ENCODE assay signal across 6 cellular contexts in genomic region chr12:57765698-57766463, GRCh38. TPM values are rescaled to one million over a fixed set of nuclear protein-coding genes. Genes with fewer than 3 reads are reported as not detected.
DNase-seq lines count a peak whose midpoint lies in the region; ATAC-seq and TF ChIP-seq lines count a peak whose summit lies in the region.

No MANE protein-coding gene starts in this region.

- peak overlapping the region; percentile 89 for H3K4me3 Mint-ChIP-seq in activated T-helper 1 cell treated with anti-CD3 and anti-CD28 coated beads, Interleukin-12 subunit alpha, Interleukin-12 subunit beta, Interleukin-2, Interleukin-4 antibody, amounts not matched to agents 30 ng/mL and 10 ng/mL and 1 ng/mL, durations not matched to agents 14 hours and 24 hours and 36 hours
- H3K4me3 Mint-ChIP-seq in mesothelial cell of epicardium = peak overlapping the region; percentile 53

- intact Hi-C loops in activated T-helper 1 cell treated with anti-CD3 and anti-CD28 coated beads, Interleukin-12 subunit alpha, Interleukin-12 subunit beta, Interleukin-2, Interleukin-4 antibody, amounts not matched to agents 30 ng/mL and 10 ng/mL and 1 ng/mL, durations not matched to agents 14 hours and 24 hours and 36 hours (cut with micrococcal nuclease) = loop anchor here (1.0 kb wide), 1 partner anchor 10 kb away; no protein-coding TSS in a partner anchor

- H3K9me3 Mint-ChIP-seq in activated T-helper 1 cell treated with anti-CD3 and anti-CD28 coated beads, Interleukin-12 subunit alpha, Interleukin-12 subunit beta, Interleukin-2, Interleukin-4 antibody, amounts not matched to agents 30 ng/mL and 10 ng/mL and 1 ng/mL, durations not matched to agents 14 hours and 24 hours and 36 hours = no peaks in the 10 kb centered on the region
- H3K9me3 Mint-ChIP-seq in mesothelial cell of epicardium = no peaks in the 10 kb centered on the region

- H3K4me1 Mint-ChIP-seq in activated T-helper 1 cell treated with anti-CD3 and anti-CD28 coated beads, Interleukin-12 subunit alpha, Interleukin-12 subunit beta, Interleukin-2, Interleukin-4 antibody, amounts not matched to agents 30 ng/mL and 10 ng/mL and 1 ng/mL, durations not matched to agents 14 hours and 24 hours and 36 hours (ENCODE audit: low read depth) = peaks cover 38% of the 10 kb centered on the region
- H3K4me1 Mint-ChIP-seq in mesothelial cell of epicardium = peaks cover 22% of the 10 kb centered on the region

- no peak for ATAC-seq in HG02610 (IDR thresholded peaks at IDR 0.05; ENCODE audit: unreplicated experiment)

- peaks cover 5% of the 10 kb centered on the region for H3K27me3 Mint-ChIP-seq in activated T-helper 1 cell treated with anti-CD3 and anti-CD28 coated beads, Interleukin-12 subunit alpha, Interleukin-12 subunit beta, Interleukin-2, Interleukin-4 antibody, amounts not matched to agents 30 ng/mL and 10 ng/mL and 1 ng/mL, durations not matched to agents 14 hours and 24 hours and 36 hours (ENCODE audit: insufficient read depth)
- peaks cover 75% of the 10 kb centered on the region for H3K27me3 Mint-ChIP-seq in mesothelial cell of epicardium (ENCODE audit: low read depth)

- H3K36me3 Mint-ChIP-seq in activated T-helper 1 cell treated with anti-CD3 and anti-CD28 coated beads, Interleukin-12 subunit alpha, Interleukin-12 subunit beta, Interleukin-2, Interleukin-4 antibody, amounts not matched to agents 30 ng/mL and 10 ng/mL and 1 ng/mL, durations not matched to agents 14 hours and 24 hours and 36 hours (ENCODE audit: low read depth) = peaks cover 42% of the 10 kb centered on the region
- H3K36me3 Mint-ChIP-seq in mesothelial cell of epicardium = peaks cover 10% of the 10 kb centered on the region

- no peak for TF ChIP-seq CTCF in mesothelial cell of epicardium (IDR thresholded peaks at IDR 0.05; ENCODE audit: unreplicated experiment)

- peak overlapping the region; percentile 58 for H3K27ac Mint-ChIP-seq in activated T-helper 1 cell treated with anti-CD3 and anti-CD28 coated beads, Interleukin-12 subunit alpha, Interleukin-12 subunit beta, Interleukin-2, Interleukin-4 antibody, amounts not matched to agents 30 ng/mL and 10 ng/mL and 1 ng/mL, durations not matched to agents 14 hours and 24 hours and 36 hours
- H3K27ac Mint-ChIP-seq in mesothelial cell of epicardium = no peak overlapping the region

- DNase-seq in ELR (ENCODE audit: low read depth) = peak; percentile 54
- DNase-seq in activated T-helper 1 cell treated with anti-CD3 and anti-CD28 coated beads, Interleukin-12 subunit alpha, Interleukin-12 subunit beta, Interleukin-2, Interleukin-4 antibody, amounts not matched to agents 30 ng/mL and 10 ng/mL and 1 ng/mL, durations not matched to agents 14 hours and 24 hours and 36 hours (ENCODE audit: low spot score) = no peak
- DNase-seq in mesothelial cell of epicardium (ENCODE audit: low spot score in 2 of 2, unreplicated experiment in 2 of 2) = no peak
- no peak for DNase-seq in epidermal melanocyte (ENCODE audit: insufficient read length, low spot score)
- no peak for DNase-seq in occipital lobe (lab: John Stamatoyannopoulos, UW)

RNA-seq across cellular contexts. Expression of gene CYP27B1, which starts 1.0 kb away (rescaled TPM):
- total RNA-seq in activated T-helper 1 cell treated with anti-CD3 and anti-CD28 coated beads, Interleukin-12 subunit alpha, Interleukin-12 subunit beta, Interleukin-2, Interleukin-4 antibody, amounts not matched to agents 30 ng/mL and 10 ng/mL and 1 ng/mL, durations not matched to agents 14 hours and 24 hours and 36 hours = 9.0 and 9.9 TPM in 2 replicates
- total RNA-seq in mesothelial cell of epicardium = 3.3 to 4.7 TPM (median 4.0 TPM) in 3 replicates
- not detected for total RNA-seq in occipital lobe

RNA-seq across cellular contexts. Expression of gene METTL1, which starts 6.0 kb away (rescaled TPM):
- total RNA-seq in activated T-helper 1 cell treated with anti-CD3 and anti-CD28 coated beads, Interleukin-12 subunit alpha, Interleukin-12 subunit beta, Interleukin-2, Interleukin-4 antibody, amounts not matched to agents 30 ng/mL and 10 ng/mL and 1 ng/mL, durations not matched to agents 14 hours and 24 hours and 36 hours = 89.7 and 90.0 TPM in 2 replicates
- total RNA-seq in mesothelial cell of epicardium = 31.3 to 32.3 TPM (median 32.1 TPM) in 3 replicates
- 0.94 TPM for total RNA-seq in occipital lobe

RNA-seq across cellular contexts. Expression of gene EEF1AKMT3, which starts 6.5 kb away (rescaled TPM):
- total RNA-seq in activated T-helper 1 cell treated with anti-CD3 and anti-CD28 coated beads, Interleukin-12 subunit alpha, Interleukin-12 subunit beta, Interleukin-2, Interleukin-4 antibody, amounts not matched to agents 30 ng/mL and 10 ng/mL and 1 ng/mL, durations not matched to agents 14 hours and 24 hours and 36 hours = 4.5 and 5.4 TPM in 2 replicates
- total RNA-seq in mesothelial cell of epicardium (8.7 to 10.5 TPM (median 10.5 TPM) in 3 replicates), occipital lobe (2.2 TPM)

RNA-seq across cellular contexts. Expression of gene MARCHF9, which starts 11.0 kb away (rescaled TPM):
- total RNA-seq in activated T-helper 1 cell treated with anti-CD3 and anti-CD28 coated beads, Interleukin-12 subunit alpha, Interleukin-12 subunit beta, Interleukin-2, Interleukin-4 antibody, amounts not matched to agents 30 ng/mL and 10 ng/mL and 1 ng/mL, durations not matched to agents 14 hours and 24 hours and 36 hours = 21.2 and 21.8 TPM in 2 replicates
- total RNA-seq in mesothelial cell of epicardium (11.0 to 13.2 TPM (median 12.7 TPM) in 3 replicates), occipital lobe (15.9 TPM)

RNA-seq across cellular contexts. Expression of gene CDK4, which starts 13.8 kb away (rescaled TPM):
- total RNA-seq in activated T-helper 1 cell treated with anti-CD3 and anti-CD28 coated beads, Interleukin-12 subunit alpha, Interleukin-12 subunit beta, Interleukin-2, Interleukin-4 antibody, amounts not matched to agents 30 ng/mL and 10 ng/mL and 1 ng/mL, durations not matched to agents 14 hours and 24 hours and 36 hours = 218 and 227 TPM in 2 replicates
- 171 to 177 TPM (median 175 TPM) in 3 replicates for total RNA-seq in mesothelial cell of epicardium
- total RNA-seq in occipital lobe = 59.0 TPM

Comparison
In these comparisons a context has a peak if more than half of its experiments do, and no peak if none do; other contexts are left out.
1. RNA of gene METTL1, which starts 6.0 kb away (total RNA-seq): 89.7 to 90.0 TPM in activated T-helper 1 cell treated with anti-CD3 and anti-CD28 coated beads, Interleukin-12 subunit alpha, Interleukin-12 subunit beta, Interleukin-2, Interleukin-4 antibody, amounts not matched to agents 30 ng/mL and 10 ng/mL and 1 ng/mL, durations not matched to agents 14 hours and 24 hours and 36 hours and 31.3 to 32.3 TPM in mesothelial cell of epicardium; 0.94 TPM in occipital lobe (single experiment); every median in the first group is over 10 times any median in the second.